8 cellular contexts compared by ENCODE assay signal in genomic region chr5:122500245-122501086, GRCh38.
DNase-seq lines count a peak whose midpoint lies in the region; ATAC-seq, FAIRE-seq and TF ChIP-seq lines count a peak whose summit lies in the region.

No MANE protein-coding gene starts in this region.

- H3K4me3 Mint-ChIP-seq in GM23338 = no peak overlapping the region
- H3K4me3 Mint-ChIP-seq in activated naive CD8-positive, alpha-beta T cell treated with anti-CD3 and anti-CD28 coated beads, Interleukin-2, amount 50 U/mL, for 24 hours = no peak overlapping the region

- H3K27me3 Mint-ChIP-seq in GM23338 (ENCODE audit: insufficient read depth, low read depth, poor library complexity) = peaks cover 2% of the 10 kb centered on the region
- peaks cover 2% of the 10 kb centered on the region for H3K27me3 Mint-ChIP-seq in activated naive CD8-positive, alpha-beta T cell treated with anti-CD3 and anti-CD28 coated beads, Interleukin-2, amount 50 U/mL, for 24 hours

- POLR2A ChIA-PET in endothelial cell of umbilical vein (lab: Charles Lee) = interaction anchor here (0.7 kb wide), 1 partner anchor 765 kb away, joined by 5 read pairs; no protein-coding TSS in a partner anchor

- peaks cover 7% of the 10 kb centered on the region; the same call in 1 of the 2 replicates for H3K4me1 ChIP-seq in GM23338 (ENCODE audit: insufficient read depth)
- no peaks in the 10 kb centered on the region for H3K4me1 ChIP-seq in OCI-LY1 (ENCODE audit: insufficient read depth, low read length, severe bottlenecking)
- H3K4me1 ChIP-seq in endothelial cell of umbilical vein (ENCODE audit: control insufficient read depth, extremely low read depth, insufficient read depth, low read length) = no peaks in the 10 kb centered on the region
- no peaks in the 10 kb centered on the region for H3K4me1 ChIP-seq in muscle layer of duodenum (ENCODE audit: control insufficient read depth in 1 of 2, insufficient read depth in 2 of 2, low read length in 2 of 2)

- H3K4me2 ChIP-seq in GM23338 (no peak overlapping the region), OCI-LY1 (ENCODE audit: low read length) (no peak overlapping the region), endothelial cell of umbilical vein (ENCODE audit: insufficient read depth, low read length) (no peak overlapping the region)

- H3K9ac ChIP-seq in OCI-LY1 (ENCODE audit: low read length) (no peak overlapping the region), endothelial cell of umbilical vein (replicated peaks; ENCODE audit: extremely low read depth, insufficient read depth, low read length) (no peak overlapping the region)

- TF ChIP-seq CTCF in GM23338 (conservative IDR thresholded peaks at IDR 0.05; ENCODE audit: low read depth in 2 of 2) (peak; percentile 80 to 91), OCI-LY1 (IDR thresholded peaks at IDR 0.05; ENCODE audit: low read length) (peak; percentile 56; the same call in 1 of the 2 replicates), endothelial cell of umbilical vein (IDR thresholded peaks at IDR 0.05; ENCODE audit: extremely low read depth in 1 of 2, insufficient read depth in 1 of 2, low read depth in 1 of 2, low read length in 2 of 2) (peak; percentile 37 to 55)

- no peaks in the 10 kb centered on the region for H3F3A ChIP-seq in GM23338 (replicated peaks; ENCODE audit: low read depth)
- H3F3A ChIP-seq in OCI-LY1 (ENCODE audit: insufficient read depth, low read length) = no peaks in the 10 kb centered on the region

- no peaks in the 10 kb centered on the region; the same call in 2 of the 3 replicates for H3K9me3 Mint-ChIP-seq in GM23338
- H3K9me3 Mint-ChIP-seq in activated naive CD8-positive, alpha-beta T cell treated with anti-CD3 and anti-CD28 coated beads, Interleukin-2, amount 50 U/mL, for 24 hours = no peaks in the 10 kb centered on the region

- H3K27me3 ChIP-seq in GM23338 (ENCODE audit: insufficient read depth) = no peaks in the 10 kb centered on the region
- no peaks in the 10 kb centered on the region for H3K27me3 ChIP-seq in OCI-LY1 (ENCODE audit: insufficient read depth, low read length)
- H3K27me3 ChIP-seq in endothelial cell of umbilical vein (ENCODE audit: control insufficient read depth in 2 of 2, insufficient read depth in 2 of 2, low read length in 2 of 2) = peaks cover 3 to 6% of the 10 kb centered on the region in 2 experiments
- no peaks in the 10 kb centered on the region for H3K27me3 ChIP-seq in muscle layer of duodenum (ENCODE audit: low read depth, low read length)

- H4K20me1 ChIP-seq in GM23338 (replicated peaks; ENCODE audit: insufficient read depth) = no peaks in the 10 kb centered on the region
- no peaks in the 10 kb centered on the region for H4K20me1 ChIP-seq in OCI-LY1 (ENCODE audit: insufficient read depth, low read length)
- no peaks in the 10 kb centered on the region for H4K20me1 ChIP-seq in endothelial cell of umbilical vein (replicated peaks; ENCODE audit: control insufficient read depth, extremely low read depth, insufficient read depth, low read length)

- H3K9me3 ChIP-seq in OCI-LY1 (ENCODE audit: low read length) = no peaks in the 10 kb centered on the region
- H3K9me3 ChIP-seq in endothelial cell of umbilical vein (replicated peaks; ENCODE audit: control insufficient read depth, insufficient read depth, low read length) = no peaks in the 10 kb centered on the region
- H3K9me3 ChIP-seq in muscle layer of duodenum (ENCODE audit: control insufficient read depth in 1 of 2, low read length in 2 of 2) = no peaks in the 10 kb centered on the region

- no peak for TF ChIP-seq POLR2A in endothelial cell of umbilical vein (IDR thresholded peaks at IDR 0.05; ENCODE audit: low read depth, low read length)

- H3K9me2 ChIP-seq in GM23338 (ENCODE audit: insufficient read depth) (peaks cover 2% of the 10 kb centered on the region; the same call in 1 of the 2 replicates), OCI-LY1 (ENCODE audit: low read depth, low read length) (no peaks in the 10 kb centered on the region)

- dilution Hi-C loops in endothelial cell of umbilical vein (cut with MboI; ENCODE audit: extremely low pct_ligation_motif_present, low sequenced_read_pairs) = no loop called here

- H3K4me3 ChIP-seq in GM23338 (no peak overlapping the region), OCI-LY1 (ENCODE audit: low read depth, low read length, poor library complexity, severe bottlenecking) (no peak overlapping the region), endothelial cell of umbilical vein (replicated peaks in 1 of 3; ENCODE audit: insufficient read depth in 1 of 3, low read depth in 1 of 3, low read length in 3 of 3) (no peak overlapping the region), muscle layer of duodenum (ENCODE audit: low read depth in 1 of 2, low read length in 2 of 2) (no peak overlapping the region)

- intact Hi-C loops in endothelial cell of umbilical vein (cut with micrococcal nuclease) = loop anchor here (1.0 to 10.0 kb wide), 3 partner anchors 536 to 867 kb away; partner anchors contain the start of gene SRFBP1

- H3K79me2 ChIP-seq in GM23338 (replicated peaks; ENCODE audit: insufficient read depth) = no peaks in the 10 kb centered on the region
- no peaks in the 10 kb centered on the region for H3K79me2 ChIP-seq in OCI-LY1 (ENCODE audit: insufficient read depth, low read length)
- H3K79me2 ChIP-seq in endothelial cell of umbilical vein (ENCODE audit: control insufficient read depth, insufficient read depth, low read length) = no peaks in the 10 kb centered on the region

- no peak overlapping the region for H3K27ac Mint-ChIP-seq in GM23338
- H3K27ac Mint-ChIP-seq in activated naive CD8-positive, alpha-beta T cell treated with anti-CD3 and anti-CD28 coated beads, Interleukin-2, amount 50 U/mL, for 24 hours = no peak overlapping the region

- H3K4me1 Mint-ChIP-seq in GM23338 = peaks cover 25% of the 10 kb centered on the region
- no peaks in the 10 kb centered on the region for H3K4me1 Mint-ChIP-seq in activated naive CD8-positive, alpha-beta T cell treated with anti-CD3 and anti-CD28 coated beads, Interleukin-2, amount 50 U/mL, for 24 hours

- FAIRE-seq in endothelial cell of umbilical vein (lab: Jason Lieb, UNC) = peak; percentile 67

- ATAC-seq in GM23338 = peak; percentile 92
- ATAC-seq in activated naive CD8-positive, alpha-beta T cell treated with anti-CD3 and anti-CD28 coated beads, Interleukin-2, amount 50 U/mL, for 24 hours = no peak

- BruUV-seq in endothelial cell of umbilical vein (replicated peaks; lab: Mats Ljungman, UMichigan) = no TSS peak

- CTCF ChIA-PET in endothelial cell of umbilical vein (lab: Charles Lee) = interaction anchor here (1.4 to 2.6 kb wide), 7 partner anchors 12 to 1110 kb away, joined by 4 to 14 read pairs (median 5); partner anchors contain the start of gene CEP120

- H3K27ac ChIP-seq in GM23338 (ENCODE audit: low read depth) (no peak overlapping the region), OCI-LY1 (ENCODE audit: low read depth, low read length, poor library complexity, severe bottlenecking) (no peak overlapping the region), endothelial cell of umbilical vein (ENCODE audit: insufficient read depth, low read depth, low read length) (no peak overlapping the region), muscle layer of duodenum (ENCODE audit: low read length) (peak overlapping the region; percentile 16)

- H3K9me1 ChIP-seq in endothelial cell of umbilical vein (replicated peaks; ENCODE audit: control insufficient read depth, extremely low read depth, insufficient read depth, low read length) = no peaks in the 10 kb centered on the region

- DNase-seq in COLO829 (ENCODE audit: low spot score) (peak; percentile 45), GM23338 (ENCODE audit: low spot score) (peak; percentile 91), endothelial cell of umbilical vein (ENCODE audit: low read depth, low spot score) (peak; percentile 49), occipital lobe (lab: John Stamatoyannopoulos, UW) (no peak)
- no peak for DNase-seq in stimulated activated CD4-positive, alpha-beta T cell treated with anti-CD3 and anti-CD28 coated beads, Interleukin-1b, Interleukin-23, amount 100 ng/mL, for 48 hours
- no peak for DNase-seq in activated naive CD8-positive, alpha-beta T cell treated with anti-CD3 and anti-CD28 coated beads, Interleukin-2, amount 50 U/mL, for 24 hours

- H2AFZ ChIP-seq in GM23338 (peak overlapping the region; percentile 84), OCI-LY1 (ENCODE audit: low read length) (no peak overlapping the region), endothelial cell of umbilical vein (ENCODE audit: low read depth, low read length) (no peak overlapping the region)

- H3K36me3 Mint-ChIP-seq in GM23338 (ENCODE audit: low read depth) = no peaks in the 10 kb centered on the region
- H3K36me3 Mint-ChIP-seq in activated naive CD8-positive, alpha-beta T cell treated with anti-CD3 and anti-CD28 coated beads, Interleukin-2, amount 50 U/mL, for 24 hours (ENCODE audit: low read depth) = no peaks in the 10 kb centered on the region

- H3K36me3 ChIP-seq in GM23338 (ENCODE audit: insufficient read depth) (no peaks in the 10 kb centered on the region), OCI-LY1 (ENCODE audit: insufficient read depth, low read length) (no peaks in the 10 kb centered on the region), endothelial cell of umbilical vein (ENCODE audit: control insufficient read depth in 2 of 2, extremely low read depth in 1 of 2, insufficient read depth in 2 of 2, low read length in 2 of 2) (no peaks in the 10 kb centered on the region), muscle layer of duodenum (ENCODE audit: control insufficient read depth in 1 of 2, insufficient read depth in 2 of 2, low read length in 2 of 2) (no peaks in the 10 kb centered on the region)

TF ChIP-seq in GM23338, 12 proteins besides CTCF, POLR2A, EP300 and RAD21 (continues in another document):
- no peak for TF ChIP-seq EZH2 (IDR thresholded peaks at IDR 0.05; ENCODE audit: low read depth, unreplicated experiment)
- no peak for TF ChIP-seq STAT1 (IDR thresholded peaks at IDR 0.05; ENCODE audit: unreplicated experiment)
- no peak for TF ChIP-seq CREB1 (CRISPR knock-in tag; IDR thresholded peaks at IDR 0.05; ENCODE audit: low read depth)

TF ChIP-seq in endothelial cell of umbilical vein, 7 proteins besides CTCF, POLR2A, EP300 and RAD21:
- no peak for TF ChIP-seq GATA2 (IDR thresholded peaks at IDR 0.05; ENCODE audit: insufficient read depth, insufficient read length, low read depth, low read length)
- no peak for TF ChIP-seq MYC (IDR thresholded peaks at IDR 0.05; ENCODE audit: low read depth, low read length)
- no peak for TF ChIP-seq EZH2 (IDR thresholded peaks at IDR 0.05; ENCODE audit: borderline replicate concordance, low read depth, low read length, severe bottlenecking)
- TF ChIP-seq MAX (IDR thresholded peaks at IDR 0.05; ENCODE audit: insufficient read depth, insufficient read length) = no peak
- TF ChIP-seq POLR2AphosphoS5 (IDR thresholded peaks at IDR 0.05; ENCODE audit: insufficient read depth, low read depth, low read length) = no peak
- TF ChIP-seq FOS (IDR thresholded peaks at IDR 0.05; ENCODE audit: borderline replicate concordance, insufficient read depth, low read length) = no peak
- TF ChIP-seq JUN (IDR thresholded peaks at IDR 0.05; ENCODE audit: borderline replicate concordance, insufficient read depth, insufficient read length, low read depth) = no peak
TF ChIP-seq in endothelial cell of umbilical vein: peak in this region for 0.

Comparison
In these comparisons a context has a peak if more than half of its experiments do, and no peak if none do; other contexts are left out.
1. DNase-seq: peak in COLO829 (single experiment), GM23338 (single experiment) and endothelial cell of umbilical vein (single experiment); none in stimulated activated CD4-positive, alpha-beta T cell treated with anti-CD3 and anti-CD28 coated beads, Interleukin-1b, Interleukin-23, amount 100 ng/mL, for 48 hours (single experiment), occipital lobe (single experiment) and activated naive CD8-positive, alpha-beta T cell treated with anti-CD3 and anti-CD28 coated beads, Interleukin-2, amount 50 U/mL, for 24 hours (single experiment).
2. Peak in every context shown above with its lines, with median percentiles within 50 percentile points of each other: CTCF ChIP-seq.